ENCODE assay signal across 10 cellular contexts in the genomic region with DNA sequence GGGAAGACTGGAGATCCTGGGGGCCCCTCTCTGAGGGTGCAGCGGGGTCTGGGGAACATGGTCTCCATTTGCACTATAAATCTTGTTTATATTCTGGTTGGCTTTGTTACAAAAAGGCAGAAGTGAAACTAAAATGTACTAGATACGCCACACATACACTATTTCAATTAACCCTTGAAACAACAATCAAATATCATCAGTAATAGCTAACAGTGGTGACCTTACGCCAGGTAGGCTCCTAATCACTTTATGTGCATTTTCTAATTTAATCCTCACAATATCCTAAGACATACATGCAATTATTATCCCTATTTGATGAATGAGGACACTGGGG. TPM values are rescaled to one million over a fixed set of nuclear protein-coding genes. Genes with fewer than 3 reads are reported as not detected.
DNase-seq lines count a peak whose midpoint lies in the region; ATAC-seq and TF ChIP-seq lines count a peak whose summit lies in the region.
"Had no signal": no experiment of that assay in that cellular context is flagged by ENCODE, and none has a peak within 500 bp of the region (broad histone marks: within the 10 kb centered on the region; RNA-seq: fewer than 3 reads in every experiment).

No MANE protein-coding gene starts in this region.

- no peaks in the 10 kb centered on the region for H3K9me3 ChIP-seq in esophagus muscularis mucosa

- H3K36me3 ChIP-seq in esophagus muscularis mucosa = no peaks in the 10 kb centered on the region

- no peaks in the 10 kb centered on the region for H3K27me3 ChIP-seq in esophagus muscularis mucosa

- TF ChIP-seq CTCF in neural crest cell (conservative IDR thresholded peaks at IDR 0.05) (no peak), esophagus muscularis mucosa (IDR thresholded peaks at IDR 0.05) (no peak)

- no peak overlapping the region for H3K4me3 Mint-ChIP-seq in neural crest cell

- no peak for TF ChIP-seq POLR2A in esophagus muscularis mucosa (IDR thresholded peaks at IDR 0.05; ENCODE audit: low read depth)

- H3K27me3 Mint-ChIP-seq in neural crest cell (ENCODE audit: low read depth) = no peaks in the 10 kb centered on the region

- no peaks in the 10 kb centered on the region for H3K36me3 Mint-ChIP-seq in neural crest cell (ENCODE audit: low read depth)

- intact Hi-C loops in esophagus muscularis mucosa (cut with DNase I) = no loop called here

- ATAC-seq in GM18873 (IDR thresholded peaks at IDR 0.05; ENCODE audit: low FRiP score, unreplicated experiment) = peak; percentile 40
- peak; percentile 58 for ATAC-seq in HG02678 (IDR thresholded peaks at IDR 0.05; ENCODE audit: unreplicated experiment)

- no peaks in the 10 kb centered on the region for H3K9me3 Mint-ChIP-seq in neural crest cell

- peaks cover 4% of the 10 kb centered on the region for H3K4me1 Mint-ChIP-seq in neural crest cell

- DNase-seq in OCI-M1 (lab: John Stamatoyannopoulos, UW) (peak; percentile 41), neural crest cell (ENCODE audit: low read depth, low spot score) (no peak), AG08396 (ENCODE audit: low spot score) (no peak), NCI-H128 (lab: John Stamatoyannopoulos, UW; ENCODE audit: unreplicated experiment) (no peak), NCI-H748 treated with DMSO at 0.1 percent for 48 hours (lab: John Stamatoyannopoulos, UW) (no peak), esophagus muscularis mucosa (ENCODE audit: extremely low spot score) (no peak)
- DNase-seq: HCEC 1CT had no signal

- WGBS in esophagus muscularis mucosa = 70% methylated on average over 3 of the region's 3 CpGs

- no peak for TF ChIP-seq EP300 in esophagus muscularis mucosa (IDR thresholded peaks at IDR 0.05)

- H3K27ac ChIP-seq in esophagus muscularis mucosa (replicated peaks in 1 of 4) = peak overlapping the region in 2 of 4 donors; percentile 7 to 10

- peak overlapping the region; percentile 47 for H3K27ac Mint-ChIP-seq in neural crest cell (ENCODE audit: unreplicated experiment)

- H3K4me1 ChIP-seq in esophagus muscularis mucosa = peaks cover 13 to 20% (median 14%) of the 10 kb centered on the region in 4 donors

- peak overlapping the region in 2 of 4 donors; percentile 6 to 15 for H3K4me3 ChIP-seq in esophagus muscularis mucosa
- H3K4me3 ChIP-seq: skin epidermis had no signal

RNA-seq across cellular contexts. Expression of a gene that starts 35.1 kb away (rescaled TPM):
- total RNA-seq in neural crest cell (15.9 and 16.1 TPM in 2 replicates), esophagus muscularis mucosa (10 to 100 TPM; 15.4 to 23.8 (median 21.3) TPM)
